14 cellular contexts compared by ENCODE assay signal in the genomic region with DNA sequence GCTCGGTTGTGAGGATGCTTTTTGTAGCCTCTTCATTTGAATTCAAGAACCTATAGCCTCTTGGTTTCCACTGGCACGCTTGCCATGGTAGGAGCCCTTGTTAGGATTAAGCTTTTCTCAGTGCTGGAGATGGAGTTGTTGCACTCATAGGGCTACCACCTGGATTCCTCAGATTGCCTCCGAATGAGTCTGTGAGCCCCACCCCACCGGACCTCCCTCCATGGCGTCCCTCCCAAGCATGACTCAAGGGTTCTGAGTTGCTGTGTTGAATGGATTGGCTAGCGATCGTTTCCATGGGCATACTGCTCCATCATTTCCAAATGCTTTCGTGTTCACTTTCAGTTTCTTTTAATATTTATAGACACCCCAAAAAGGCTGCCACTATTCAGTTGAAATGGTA.
DNase-seq lines count a peak whose midpoint lies in the region; ATAC-seq, FAIRE-seq and TF ChIP-seq lines count a peak whose summit lies in the region.
"Had no signal": no experiment of that assay in that cellular context is flagged by ENCODE, and none has a peak within 500 bp of the region (broad histone marks: within the 10 kb centered on the region; RNA-seq: fewer than 3 reads in every experiment).

No MANE protein-coding gene starts in this region.

- H3K9me2 ChIP-seq in GM23338 (ENCODE audit: insufficient read depth) (no peaks in the 10 kb centered on the region), hepatocyte (replicated peaks; ENCODE audit: insufficient read depth) (no peaks in the 10 kb centered on the region)

- H2AFZ ChIP-seq in GM23338 (no peak overlapping the region), astrocyte (ENCODE audit: low read depth, low read length) (peak overlapping the region; percentile 66), hepatocyte (no peak overlapping the region)

- H3K27ac Mint-ChIP-seq in GM23338 (peak overlapping the region; percentile 33; the same call in 1 of the 2 replicates), astrocyte (ENCODE audit: unreplicated experiment) (no peak overlapping the region)
- no peak overlapping the region for H3K27ac Mint-ChIP-seq in CD8-positive, alpha-beta T cell

- TF ChIP-seq CTCF in GM23338 (conservative IDR thresholded peaks at IDR 0.05; ENCODE audit: low read depth in 2 of 2) (no peak), astrocyte (IDR thresholded peaks at IDR 0.05; ENCODE audit: insufficient read depth, low read depth, low read length) (no peak), hepatocyte (IDR thresholded peaks at IDR 0.05; ENCODE audit: poor library complexity) (no peak)
- TF ChIP-seq CTCF in CD8-positive, alpha-beta T cell (IDR thresholded peaks at IDR 0.05) = no peak

- H3K79me2 ChIP-seq in GM23338 (replicated peaks; ENCODE audit: insufficient read depth) = peaks cover 94% of the 10 kb centered on the region
- H3K79me2 ChIP-seq in astrocyte (ENCODE audit: insufficient read depth, low read length) = no peaks in the 10 kb centered on the region
- peaks cover 58% of the 10 kb centered on the region for H3K79me2 ChIP-seq in hepatocyte

- H3K27me3 Mint-ChIP-seq in GM23338 (ENCODE audit: insufficient read depth, low read depth, poor library complexity) (peaks cover 1% of the 10 kb centered on the region), astrocyte (ENCODE audit: low read depth, unreplicated experiment) (no peaks in the 10 kb centered on the region)
- no peaks in the 10 kb centered on the region for H3K27me3 Mint-ChIP-seq in CD8-positive, alpha-beta T cell (ENCODE audit: low read depth)

- no peak for ATAC-seq in GM23338
- no peak for ATAC-seq in CD8-positive, alpha-beta T cell

- FAIRE-seq in astrocyte (lab: Jason Lieb, UNC) = no peak
- FAIRE-seq: GM12891 had no signal

- peaks cover 75% of the 10 kb centered on the region for H3K4me1 Mint-ChIP-seq in GM23338
- peaks cover 21% of the 10 kb centered on the region for H3K4me1 Mint-ChIP-seq in astrocyte (ENCODE audit: low read depth, unreplicated experiment)
- no peaks in the 10 kb centered on the region for H3K4me1 Mint-ChIP-seq in CD8-positive, alpha-beta T cell (ENCODE audit: low read depth)

- no peaks in the 10 kb centered on the region for H3F3A ChIP-seq in GM23338 (replicated peaks; ENCODE audit: low read depth)

- H3K36me3 Mint-ChIP-seq in GM23338 (ENCODE audit: low read depth) (peaks cover 28% of the 10 kb centered on the region), astrocyte (ENCODE audit: low read depth, unreplicated experiment) (peaks cover 4% of the 10 kb centered on the region)
- H3K36me3 Mint-ChIP-seq in CD8-positive, alpha-beta T cell = no peaks in the 10 kb centered on the region

- H3K27me3 ChIP-seq in GM23338 (ENCODE audit: insufficient read depth) (no peaks in the 10 kb centered on the region), astrocyte (ENCODE audit: insufficient read depth, low read length) (no peaks in the 10 kb centered on the region), stomach smooth muscle (ENCODE audit: control insufficient read depth in 1 of 2, insufficient read depth in 2 of 2, low read length in 2 of 2) (no peaks in the 10 kb centered on the region), hepatocyte (no peaks in the 10 kb centered on the region)
- no peaks in the 10 kb centered on the region for H3K27me3 ChIP-seq in CD8-positive, alpha-beta T cell (ENCODE audit: insufficient read depth, low read length)
- H3K27me3 ChIP-seq: ovary had no signal

- H3K4me2 ChIP-seq in GM23338 = peak overlapping the region; percentile 58; the same call in 1 of the 2 replicates
- peak overlapping the region; percentile 79 for H3K4me2 ChIP-seq in astrocyte (ENCODE audit: low read length)
- no peak overlapping the region for H3K4me2 ChIP-seq in hepatocyte

- POLR2A ChIA-PET in CD8-positive, alpha-beta T cell (lab: Charles Lee) = no interaction called here

- H3K36me3 ChIP-seq in GM23338 (ENCODE audit: insufficient read depth) (no peaks in the 10 kb centered on the region), astrocyte (ENCODE audit: insufficient read depth, low read length) (no peaks in the 10 kb centered on the region), stomach smooth muscle (ENCODE audit: control insufficient read depth in 2 of 2, insufficient read depth in 2 of 2, low read length in 2 of 2) (no peaks in the 10 kb centered on the region), hepatocyte (replicated peaks; ENCODE audit: insufficient read depth, low read depth) (no peaks in the 10 kb centered on the region)
- H3K36me3 ChIP-seq in CD8-positive, alpha-beta T cell (ENCODE audit: insufficient read depth, low read length) = no peaks in the 10 kb centered on the region
- H3K36me3 ChIP-seq: ovary had no signal

- 96% methylated on average over 8 of the region's 8 CpGs for WGBS in hepatocyte (ENCODE audit: low lambda C conversion rate, missing lambda C conversion rate)

- H4K20me1 ChIP-seq in GM23338 (replicated peaks; ENCODE audit: insufficient read depth) = peaks cover 55% of the 10 kb centered on the region
- H4K20me1 ChIP-seq in astrocyte (ENCODE audit: insufficient read depth, low read length) = no peaks in the 10 kb centered on the region
- H4K20me1 ChIP-seq in hepatocyte (ENCODE audit: insufficient read depth, poor library complexity, severe bottlenecking) = no peaks in the 10 kb centered on the region

- H3K27ac ChIP-seq in GM23338 (ENCODE audit: low read depth) = no peak overlapping the region
- H3K27ac ChIP-seq in astrocyte (ENCODE audit: low read depth, low read length) = peak overlapping the region; percentile 59
- H3K27ac ChIP-seq in stomach smooth muscle (ENCODE audit: low read length) = peak overlapping the region; percentile 49
- no peak overlapping the region for H3K27ac ChIP-seq in hepatocyte
- H3K27ac ChIP-seq in CD8-positive, alpha-beta T cell (ENCODE audit: low read depth, low read length) = no peak overlapping the region
- H3K27ac ChIP-seq: ovary had no signal

- intact Hi-C loops in CD8-positive, alpha-beta T cell (cut with DNase I, micrococcal nuclease) = no loop called here

- peak; percentile 15 for DNase-seq in GM23338 (ENCODE audit: low spot score)
- peak; percentile 83 for DNase-seq in astrocyte (ENCODE audit: low read depth)
- peak; percentile 71 for DNase-seq in kidney tubule cell (ENCODE audit: low spot score)
- DNase-seq in hepatocyte (ENCODE audit: low spot score) = no peak
- DNase-seq in CD8-positive, alpha-beta T cell = no peak
- DNase-seq in SHP77 treated with DMSO at 0.1 percent for 48 hours (lab: John Stamatoyannopoulos, UW) = no peak
- no peak for DNase-seq in ecto neural progenitor cell (ENCODE audit: low spot score)
- DNase-seq: activated T-cell treated with anti-CD3 and anti-CD28 coated beads, Interleukin-2, amount 50 U/mL, for 48 hours; amniotic stem cell; dermis blood vessel endothelial cell; ovary; Right ventricle myocardium superior had no signal

- no peak overlapping the region for H3K4me3 Mint-ChIP-seq in GM23338
- H3K4me3 Mint-ChIP-seq in astrocyte (ENCODE audit: unreplicated experiment) = no peak overlapping the region
- H3K4me3 Mint-ChIP-seq in CD8-positive, alpha-beta T cell = no peak overlapping the region

- H3K4me3 ChIP-seq in GM23338 (no peak overlapping the region), astrocyte (ENCODE audit: insufficient read depth, low read depth, low read length) (peak overlapping the region; percentile 43), stomach smooth muscle (ENCODE audit: low read length in 2 of 2) (peak overlapping the region; percentile 12 to 47), hepatocyte (no peak overlapping the region)
- H3K4me3 ChIP-seq in CD8-positive, alpha-beta T cell (ENCODE audit: low read depth, low read length) = no peak overlapping the region
- H3K4me3 ChIP-seq: ovary had no signal

- H3K4me1 ChIP-seq in GM23338 (ENCODE audit: insufficient read depth) = peaks cover 61% of the 10 kb centered on the region
- peaks cover 20% of the 10 kb centered on the region for H3K4me1 ChIP-seq in astrocyte (ENCODE audit: insufficient read depth, low read length)
- peaks cover 73% of the 10 kb centered on the region for H3K4me1 ChIP-seq in stomach smooth muscle (ENCODE audit: control insufficient read depth, insufficient read depth, low read length)
- peaks cover 43% of the 10 kb centered on the region for H3K4me1 ChIP-seq in hepatocyte (ENCODE audit: insufficient read depth)
- H3K4me1 ChIP-seq in CD8-positive, alpha-beta T cell (ENCODE audit: insufficient read depth, low read length) = no peaks in the 10 kb centered on the region

- H3K9me3 Mint-ChIP-seq in GM23338 (no peaks in the 10 kb centered on the region), astrocyte (ENCODE audit: unreplicated experiment) (peaks cover 5% of the 10 kb centered on the region)
- no peaks in the 10 kb centered on the region for H3K9me3 Mint-ChIP-seq in CD8-positive, alpha-beta T cell

- H3K9me3 ChIP-seq in astrocyte (ENCODE audit: insufficient read depth, low read depth, low read length) (no peaks in the 10 kb centered on the region), stomach smooth muscle (ENCODE audit: control insufficient read depth in 2 of 2, low read length in 2 of 2) (no peaks in the 10 kb centered on the region), hepatocyte (ENCODE audit: low read depth) (no peaks in the 10 kb centered on the region)
- H3K9me3 ChIP-seq in CD8-positive, alpha-beta T cell (ENCODE audit: low read length) = no peaks in the 10 kb centered on the region
- H3K9me3 ChIP-seq: ovary had no signal

- CTCF ChIA-PET in CD8-positive, alpha-beta T cell (lab: Charles Lee) = no interaction called here

- no peak overlapping the region for H3K9ac ChIP-seq in astrocyte (ENCODE audit: low read length)
- no peak overlapping the region for H3K9ac ChIP-seq in stomach smooth muscle (ENCODE audit: low read length in 2 of 2)

TF ChIP-seq in GM23338, 12 proteins besides CTCF, POLR2A, EP300 and RAD21 (continues in another document):
- no peak for TF ChIP-seq EZH2phosphoT487 (IDR thresholded peaks at IDR 0.05; ENCODE audit: unreplicated experiment)
- no peak for TF ChIP-seq ZNF114 (CRISPR knock-in tag; IDR thresholded peaks at IDR 0.05)
- TF ChIP-seq JUNB (IDR thresholded peaks at IDR 0.05; ENCODE audit: unreplicated experiment) = no peak

Comparison
In these comparisons a context has a peak if more than half of its experiments do, and no peak if none do; other contexts are left out.
1. DNase-seq: peak in GM23338 (single experiment), astrocyte (single experiment) and kidney tubule cell (single experiment); none in hepatocyte (single experiment), CD8-positive, alpha-beta T cell (0 of 7), SHP77 treated with DMSO at 0.1 percent for 48 hours (single experiment) and ecto neural progenitor cell (single experiment).
2. H3K27ac ChIP-seq: peak in astrocyte (single experiment) and stomach smooth muscle (single experiment); none in GM23338 (single experiment), hepatocyte (single experiment) and CD8-positive, alpha-beta T cell (single experiment).
3. H3K4me3 ChIP-seq: peak in astrocyte (single experiment) and stomach smooth muscle (2 of 2); none in GM23338 (single experiment), hepatocyte (single experiment) and CD8-positive, alpha-beta T cell (single experiment).